In the genomic region with DNA sequence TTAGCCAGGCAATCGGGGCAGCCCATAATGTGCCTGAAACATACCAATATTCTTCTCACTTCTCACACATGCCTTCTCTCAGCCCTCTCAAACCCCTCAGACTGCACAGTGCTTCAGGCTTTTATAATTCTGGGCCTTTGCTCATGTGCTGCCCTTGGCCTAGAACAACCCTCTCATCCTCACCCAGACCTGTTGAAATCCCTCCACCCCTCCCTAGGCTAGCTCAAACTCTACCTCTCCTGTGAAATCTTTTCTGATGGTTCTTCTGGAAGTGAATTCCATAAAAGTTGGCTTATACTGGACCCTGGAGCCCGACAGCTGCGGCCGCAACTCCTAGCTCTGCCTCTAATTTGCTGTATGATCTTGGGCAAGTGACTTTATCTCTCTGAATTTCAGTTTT, we compare ENCODE assay signal across 16 cellular contexts.
DNase-seq lines count a peak whose midpoint lies in the region; ATAC-seq and TF ChIP-seq lines count a peak whose summit lies in the region.
"Had no signal": no experiment of that assay in that cellular context is flagged by ENCODE, and none has a peak within 500 bp of the region (broad histone marks: within the 10 kb centered on the region; RNA-seq: fewer than 3 reads in every experiment).

No MANE protein-coding gene starts in this region.

- H3K9me3 Mint-ChIP-seq in T-cell = no peaks in the 10 kb centered on the region
- H3K9me3 Mint-ChIP-seq: activated naive CD8-positive, alpha-beta T cell treated with anti-CD3 and anti-CD28 coated beads, Interleukin-2, amount 10 ng/mL, durations not matched to agents 7 days and 5 days had no signal

- 64 to 87% (median 84%) methylated on average over 4 of the region's 4 CpGs for WGBS in adrenal gland, 4 donors
- WGBS in heart right ventricle, 2 donors = 68 to 75% methylated on average over 4 of the region's 4 CpGs
- 91 to 95% methylated on average over 3 to 4 of the region's 4 CpGs for WGBS in transverse colon (ENCODE audit: low coverage in 1 of 2), 2 donors

- H3K4me3 ChIP-seq in adrenal gland (no peak overlapping the region), heart right ventricle (no peak overlapping the region), muscle layer of duodenum (ENCODE audit: low read depth in 1 of 2, low read length in 2 of 2) (no peak overlapping the region), transverse colon (no peak overlapping the region)
- H3K4me3 ChIP-seq: left lung had no signal

- H3K27me3 ChIP-seq in adrenal gland = no peaks in the 10 kb centered on the region
- H3K27me3 ChIP-seq in heart right ventricle = no peaks in the 10 kb centered on the region
- H3K27me3 ChIP-seq in muscle layer of duodenum (ENCODE audit: low read depth, low read length) = no peaks in the 10 kb centered on the region
- no peaks in the 10 kb centered on the region for H3K27me3 ChIP-seq in transverse colon
- H3K27me3 ChIP-seq: BE2C, left lung had no signal

- no peak for TF ChIP-seq POLR2A in adrenal gland (IDR thresholded peaks at IDR 0.05)
- no peak for TF ChIP-seq POLR2A in transverse colon (IDR thresholded peaks at IDR 0.05)

- H3K27me3 Mint-ChIP-seq in T-cell = no peaks in the 10 kb centered on the region
- H3K27me3 Mint-ChIP-seq: activated naive CD8-positive, alpha-beta T cell treated with anti-CD3 and anti-CD28 coated beads, Interleukin-2, amount 10 ng/mL, durations not matched to agents 7 days and 5 days; naive thymus-derived CD8-positive, alpha-beta T cell had no signal

- no peak for TF ChIP-seq EP300 in transverse colon (IDR thresholded peaks at IDR 0.05; ENCODE audit: low read depth)

- H3K4me3 Mint-ChIP-seq in T-cell = no peak overlapping the region
- H3K4me3 Mint-ChIP-seq: activated naive CD8-positive, alpha-beta T cell treated with anti-CD3 and anti-CD28 coated beads, Interleukin-2, amount 10 ng/mL, durations not matched to agents 7 days and 5 days; naive thymus-derived CD8-positive, alpha-beta T cell had no signal

- in situ Hi-C loops in transverse colon (cut with MboI; ENCODE audit: low pct_ligation_motif_present in 1 of 4, low pct_unique_long_range_greater_than_20kb in 1 of 4, low sequenced_read_pairs in 3 of 4) = no loop called here

- DNase-seq in adrenal gland (peak in 3 of 7 donors; percentile 38 to 42 (median 42)), heart right ventricle (no peak), transverse colon (no peak), NCI-H226 (no peak), T-cell (no peak), HK-2 (ENCODE audit: unreplicated experiment) (no peak)
- DNase-seq: activated naive CD8-positive, alpha-beta T cell treated with anti-CD3 and anti-CD28 coated beads, Interleukin-2, amount 10 ng/mL, durations not matched to agents 7 days and 5 days; BE2C; caudate nucleus; effector CD4-positive, alpha-beta T cell; left lung; naive thymus-derived CD8-positive, alpha-beta T cell; NCI-H187; NCI-H446; WERI-Rb-1 had no signal

- CTCF ChIA-PET in T-cell (lab: Charles Lee) = no interaction called here

- H3K27ac Mint-ChIP-seq in T-cell = no peak overlapping the region
- H3K27ac Mint-ChIP-seq: activated naive CD8-positive, alpha-beta T cell treated with anti-CD3 and anti-CD28 coated beads, Interleukin-2, amount 10 ng/mL, durations not matched to agents 7 days and 5 days had no signal

- peak; percentile 26 to 79 (median 61) for ATAC-seq in heart right ventricle
- ATAC-seq in T-cell (replicated peaks in 1 of 4) = no peak
- ATAC-seq: naive thymus-derived CD8-positive, alpha-beta T cell had no signal

- no peak for TF ChIP-seq CTCF in adrenal gland (IDR thresholded peaks at IDR 0.05)
- no peak for TF ChIP-seq CTCF in heart right ventricle (IDR thresholded peaks at IDR 0.05)
- no peak for TF ChIP-seq CTCF in transverse colon (IDR thresholded peaks at IDR 0.05)

- H3K27ac ChIP-seq in adrenal gland = peak overlapping the region; percentile 80 to 95 (median 92)
- peak overlapping the region; percentile 1 to 74 (median 68) for H3K27ac ChIP-seq in heart right ventricle
- peak overlapping the region; percentile 83 for H3K27ac ChIP-seq in muscle layer of duodenum (ENCODE audit: low read length)
- H3K27ac ChIP-seq in transverse colon = peak overlapping the region; percentile 49 to 67 (median 56)
- H3K27ac ChIP-seq: WERI-Rb-1 had no signal

- peaks cover 0 to 2% (median 0%) of the 10 kb centered on the region in 3 donors for H3K4me1 Mint-ChIP-seq in T-cell
- H3K4me1 Mint-ChIP-seq: activated naive CD8-positive, alpha-beta T cell treated with anti-CD3 and anti-CD28 coated beads, Interleukin-2, amount 10 ng/mL, durations not matched to agents 7 days and 5 days had no signal

- intact Hi-C loops in adrenal gland (cut with DNase I) = no loop called here
- intact Hi-C loops in heart right ventricle (cut with DNase I) = no loop called here
- intact Hi-C loops in transverse colon (cut with DNase I; ENCODE audit: low total_unique reads) = no loop called here

- peaks cover 37% of the 10 kb centered on the region for H3K36me3 Mint-ChIP-seq in T-cell

- H3K36me3 ChIP-seq in adrenal gland (replicated peaks in 1 of 2) (no peaks in the 10 kb centered on the region), heart right ventricle (peaks cover 0 to 33% (median 0%) of the 10 kb centered on the region in 9 donors), muscle layer of duodenum (ENCODE audit: control insufficient read depth in 1 of 2, insufficient read depth in 2 of 2, low read length in 2 of 2) (peaks cover 0 to 7% of the 10 kb centered on the region in 2 donors), transverse colon (peaks cover 0 to 5% (median 0%) of the 10 kb centered on the region in 4 donors)
- H3K36me3 ChIP-seq: BE2C had no signal

- H3K4me1 ChIP-seq in adrenal gland (replicated peaks in 1 of 2) = peaks cover 30 to 37% of the 10 kb centered on the region in 2 donors
- H3K4me1 ChIP-seq in heart right ventricle = peaks cover 0 to 35% (median 20%) of the 10 kb centered on the region in 9 donors
- H3K4me1 ChIP-seq in muscle layer of duodenum (ENCODE audit: control insufficient read depth in 1 of 2, insufficient read depth in 2 of 2, low read length in 2 of 2) = peaks cover 15 to 19% of the 10 kb centered on the region in 2 donors
- H3K4me1 ChIP-seq in transverse colon = peaks cover 0 to 23% (median 4%) of the 10 kb centered on the region in 4 donors
- H3K4me1 ChIP-seq: BE2C had no signal

- H3K9me3 ChIP-seq in adrenal gland (replicated peaks in 1 of 3) (no peaks in the 10 kb centered on the region), heart right ventricle (no peaks in the 10 kb centered on the region), muscle layer of duodenum (ENCODE audit: control insufficient read depth in 1 of 2, low read length in 2 of 2) (no peaks in the 10 kb centered on the region), transverse colon (no peaks in the 10 kb centered on the region)
- H3K9me3 ChIP-seq: BE2C, left lung had no signal

- POLR2A ChIA-PET in T-cell (lab: Charles Lee) = no interaction called here

Comparison
In these comparisons a context has a peak if more than half of its experiments do, and no peak if none do; other contexts are left out.
1. ATAC-seq: peak in heart right ventricle (8 of 8); none in T-cell (0 of 4).
2. Peak in every context shown above with its lines, with median percentiles within 50 percentile points of each other: H3K27ac ChIP-seq.